17 cellular contexts compared by ENCODE assay signal in the genomic region with DNA sequence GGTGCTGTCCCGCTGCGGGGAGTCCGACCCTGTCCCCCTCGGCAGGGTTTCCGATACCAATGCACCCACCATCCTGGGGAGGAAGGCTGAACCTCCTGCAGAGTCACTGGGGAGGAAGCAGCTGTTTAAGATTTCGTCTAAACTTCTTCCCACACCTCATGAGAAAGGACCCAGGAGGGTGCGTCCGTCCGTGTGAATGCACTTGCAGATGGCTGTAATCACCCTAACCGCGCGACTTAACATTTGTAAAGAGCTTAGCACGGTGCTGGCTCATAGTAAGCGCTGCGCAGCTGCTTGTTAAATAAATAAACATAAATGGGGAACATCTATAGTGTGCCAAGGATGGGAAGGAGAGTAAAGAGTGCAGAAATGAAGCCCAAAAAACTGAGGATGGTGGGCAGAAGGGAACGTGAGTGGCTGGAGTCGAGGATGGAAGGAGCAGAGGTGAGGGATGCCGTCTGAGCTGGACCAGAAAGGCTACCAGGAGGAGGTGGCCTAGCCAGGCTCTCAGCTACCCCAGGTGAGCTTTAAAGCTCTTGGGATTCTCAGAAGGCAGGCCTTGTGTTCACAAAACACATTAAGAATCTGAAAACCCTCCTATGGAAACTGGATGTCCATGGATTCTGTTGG. TPM values are rescaled to one million over a fixed set of nuclear protein-coding genes. Genes with fewer than 3 reads are reported as not detected.
DNase-seq lines count a peak whose midpoint lies in the region; ATAC-seq and TF ChIP-seq lines count a peak whose summit lies in the region.
"Had no signal": no experiment of that assay in that cellular context is flagged by ENCODE, and none has a peak within 500 bp of the region (broad histone marks: within the 10 kb centered on the region; RNA-seq: fewer than 3 reads in every experiment).

No MANE protein-coding gene starts in this region.

- no peaks in the 10 kb centered on the region for H4K20me1 ChIP-seq in PC-3 (ENCODE audit: low read length)

- H3K79me2 ChIP-seq in PC-3 (ENCODE audit: low read length), result peaks cover 15% of the 10 kb centered on the region

- intact Hi-C loops in left cardiac atrium (cut with DNase I) (no loop called here), cardiac septum (cut with DNase I) (no loop called here), PC-3 (cut with micrococcal nuclease) (no loop called here), upper lobe of right lung (cut with DNase I) (no loop called here)

- no peak overlapping the region for H3K4me3 Mint-ChIP-seq in immature natural killer cell
- H3K4me3 Mint-ChIP-seq: naive thymus-derived CD8-positive, alpha-beta T cell had no signal

- peaks cover 6 to 11% (median 8%) of the 10 kb centered on the region in 3 donors for H3K27me3 Mint-ChIP-seq in immature natural killer cell (ENCODE audit: low read depth in 3 of 3)

- no peaks in the 10 kb centered on the region for H3K4me1 Mint-ChIP-seq in immature natural killer cell

- H2AFZ ChIP-seq in PC-3 (ENCODE audit: low read length), result no peak overlapping the region

- no peaks in the 10 kb centered on the region for H3K27me3 ChIP-seq in PC-3 (ENCODE audit: low read length)
- H3K27me3 ChIP-seq in iPS-18a (ENCODE audit: control insufficient read depth, insufficient read depth, low read length), result peaks cover 81% of the 10 kb centered on the region
- peaks cover 51% of the 10 kb centered on the region for H3K27me3 ChIP-seq in upper lobe of right lung
- H3K27me3 ChIP-seq: uterus had no signal

- H3K4me2 ChIP-seq in PC-3 (ENCODE audit: low read length), result no peak overlapping the region

- H3K4me3 ChIP-seq in PC-3 (ENCODE audit: low read length), result no peak overlapping the region
- H3K4me3 ChIP-seq in iPS-18a (ENCODE audit: low read length), result peak overlapping the region; percentile 3
- no peak overlapping the region for H3K4me3 ChIP-seq in upper lobe of right lung
- H3K4me3 ChIP-seq: stomach, uterus had no signal

- H3K27ac Mint-ChIP-seq in immature natural killer cell, result no peak overlapping the region

- H3F3A ChIP-seq in PC-3 (ENCODE audit: low read length, unreplicated experiment), result no peaks in the 10 kb centered on the region

- BruUV-seq in PC-3 (replicated peaks; lab: Mats Ljungman, UMichigan), result no TSS peak

- CTCF ChIA-PET in PC-3 (lab: Charles Lee), result no interaction called here

- H3K9me3 ChIP-seq in PC-3 (ENCODE audit: low read length) (no peaks in the 10 kb centered on the region), iPS-18a (ENCODE audit: control insufficient read depth, low read depth, low read length) (no peaks in the 10 kb centered on the region), upper lobe of right lung (no peaks in the 10 kb centered on the region)
- H3K9me3 ChIP-seq: Caco-2, stomach, uterus had no signal

- no peaks in the 10 kb centered on the region for H3K36me3 ChIP-seq in PC-3 (ENCODE audit: low read depth, low read length)
- no peaks in the 10 kb centered on the region for H3K36me3 ChIP-seq in iPS-18a (ENCODE audit: control insufficient read depth, low read depth, low read length)
- H3K36me3 ChIP-seq in upper lobe of right lung, result no peaks in the 10 kb centered on the region
- H3K36me3 ChIP-seq: stomach, uterus had no signal

- peak; percentile 9 to 33 for ATAC-seq in left cardiac atrium
- no peak for ATAC-seq in PC-3
- ATAC-seq in upper lobe of right lung, result no peak
- ATAC-seq in HG03354 (IDR thresholded peaks at IDR 0.05; ENCODE audit: poor library complexity, severe bottlenecking, unreplicated experiment), result no peak
- ATAC-seq: naive thymus-derived CD8-positive, alpha-beta T cell had no signal

- POLR2A ChIA-PET in PC-3 (lab: Charles Lee; ENCODE audit: unreplicated experiment), result no interaction called here

- no peaks in the 10 kb centered on the region for H3K9me3 Mint-ChIP-seq in immature natural killer cell
- H3K9me3 Mint-ChIP-seq: naive thymus-derived CD8-positive, alpha-beta T cell had no signal

- H3K9me2 ChIP-seq in PC-3 (replicated peaks; ENCODE audit: low read length), result no peaks in the 10 kb centered on the region

- no peak overlapping the region for H3K9ac ChIP-seq in PC-3 (ENCODE audit: low read length)
- H3K9ac ChIP-seq in iPS-18a (ENCODE audit: low read length), result no peak overlapping the region

- TF ChIP-seq CTCF in PC-3 (conservative IDR thresholded peaks at IDR 0.05; ENCODE audit: low read depth, low read length) (no peak), upper lobe of right lung (IDR thresholded peaks at IDR 0.05) (no peak)

- H3K4me1 ChIP-seq in PC-3 (ENCODE audit: insufficient read depth, low read length) (peaks cover 25% of the 10 kb centered on the region), iPS-18a (ENCODE audit: control insufficient read depth, low read depth, low read length) (peaks cover 27% of the 10 kb centered on the region), upper lobe of right lung (no peaks in the 10 kb centered on the region)
- H3K4me1 ChIP-seq: uterus had no signal

- DNase-seq in left cardiac atrium (no peak), cardiac septum (ENCODE audit: low spot score) (no peak), PC-3 (no peak), upper lobe of right lung (peak; percentile 32), immature natural killer cell (no peak)
- no peak for DNase-seq in activated CD4-positive, CD25-positive, alpha-beta regulatory T cell (lab: John Stamatoyannopoulos, UW)
- DNase-seq: activated CD8-positive, alpha-beta memory T cell treated with anti-CD3 and anti-CD28 coated beads for 24 hours; amniotic stem cell; foreskin fibroblast; naive thymus-derived CD8-positive, alpha-beta T cell; NCI-H187; NCI-H526 treated with DMSO at 0.1 percent for 48 hours; stomach had no signal

- 0 out of 2 replicates have a peak overlapping the region, but pooled peaks have one; percentile 6 for H3K27ac ChIP-seq in PC-3 (ENCODE audit: low read length)
- H3K27ac ChIP-seq in iPS-18a (ENCODE audit: low read length), result no peak overlapping the region
- no peak overlapping the region for H3K27ac ChIP-seq in upper lobe of right lung
- H3K27ac ChIP-seq: stomach, uterus had no signal

- no peaks in the 10 kb centered on the region for H3K36me3 Mint-ChIP-seq in immature natural killer cell

RNA-seq across cellular contexts. Expression of a gene that starts 4.8 kb away (rescaled TPM):
- total RNA-seq in left cardiac atrium (10 to 100 TPM in 1 of 2 donors, 1 to 10 TPM in 1; 9.8 to 14.2 TPM), cardiac septum (18.4 TPM), PC-3 (2014; rRNA removed) (184 and 244 TPM in 2 replicates), upper lobe of right lung (16.8 TPM)
- not detected for polyA plus RNA-seq in immature natural killer cell
- total RNA-seq: naive thymus-derived CD8-positive, alpha-beta T cell had no signal
- polyA plus RNA-seq: naive thymus-derived CD8-positive, alpha-beta T cell had no signal

Comparison
In these comparisons a context has a peak if more than half of its experiments do, and no peak if none do; other contexts are left out.
1. ATAC-seq: peak in left cardiac atrium (2 of 2); none in PC-3 (single experiment), upper lobe of right lung (single experiment) and HG03354 (single experiment).